ENCODE assay signal across 1 cellular context in the genomic region with DNA sequence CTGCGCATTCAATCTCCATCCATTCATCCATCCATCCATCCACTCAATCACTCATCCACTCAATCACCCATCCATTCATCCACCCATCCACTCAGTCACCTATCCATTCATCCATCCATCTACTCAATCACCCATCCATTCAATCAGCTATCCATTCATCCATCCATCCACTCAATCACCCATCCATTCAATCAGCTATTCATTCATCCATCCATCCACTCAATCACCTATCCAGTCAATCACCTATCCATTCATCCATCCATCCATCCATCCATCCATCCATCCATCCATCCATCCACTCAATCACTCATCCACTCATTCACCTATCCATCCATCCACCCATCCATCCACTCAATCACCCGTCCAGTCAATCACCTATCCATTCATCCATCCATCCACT.
TF ChIP-seq lines count a peak whose summit lies in the region.
"Not testable (repeated sequence)": the region's sequence is repeated elsewhere in the genome, so short reads cannot be mapped to it uniquely, and the experiment has no call there.

No MANE protein-coding gene starts in this region.

- CTCF ChIA-PET in HEK293 (lab: Yijun Ruan, JAX) = interaction anchor here (0.7 kb wide), 1 partner anchor 20 kb away, joined by 3 read pairs; no protein-coding TSS in a partner anchor

- H3K4me1 ChIP-seq in HEK293 (ENCODE audit: control insufficient read depth, insufficient read depth, low read length) = not testable (repeated sequence)

- not testable (repeated sequence) for H3K9me3 ChIP-seq in HEK293 (ENCODE audit: control insufficient read depth, insufficient read depth, low read depth, low read length)

- H3K4me3 ChIP-seq in HEK293 (ENCODE audit: low read depth, low read length) = not testable (repeated sequence)

- H3K27ac ChIP-seq in HEK293 (ENCODE audit: extremely low read depth, low read depth, low read length) = not testable (repeated sequence)

- not testable (repeated sequence) for TF ChIP-seq CTCF in HEK293 (tag by site-specific recombination; IDR thresholded peaks at IDR 0.05)

- POLR2A ChIA-PET in HEK293 (lab: Yijun Ruan, JAX) = not testable (repeated sequence)

- not testable (repeated sequence) for H3K36me3 ChIP-seq in HEK293 (ENCODE audit: control insufficient read depth in 2 of 2, insufficient read depth in 1 of 2, low read length in 2 of 2)

TF ChIP-seq in HEK293, 187 proteins besides CTCF, POLR2A, EP300 and RAD21:
- TF ChIP-seq ZBTB17 (tag by site-specific recombination; IDR thresholded peaks at IDR 0.05) (peak; percentile 100), ZNF366 (tag by site-specific recombination; conservative IDR thresholded peaks at IDR 0.05) (peak; percentile 79)
TF ChIP-seq in HEK293: peak in this region for 2; not testable (repeated sequence) for 185.
